ENCODE assay signal across 8 cellular contexts in genomic region chr15:90265271-90266060, GRCh38. TPM values are rescaled to one million over a fixed set of nuclear protein-coding genes. Genes with fewer than 3 reads are reported as not detected.
DNase-seq lines count a peak whose midpoint lies in the region; ATAC-seq, FAIRE-seq and TF ChIP-seq lines count a peak whose summit lies in the region.

A gene with protein sequence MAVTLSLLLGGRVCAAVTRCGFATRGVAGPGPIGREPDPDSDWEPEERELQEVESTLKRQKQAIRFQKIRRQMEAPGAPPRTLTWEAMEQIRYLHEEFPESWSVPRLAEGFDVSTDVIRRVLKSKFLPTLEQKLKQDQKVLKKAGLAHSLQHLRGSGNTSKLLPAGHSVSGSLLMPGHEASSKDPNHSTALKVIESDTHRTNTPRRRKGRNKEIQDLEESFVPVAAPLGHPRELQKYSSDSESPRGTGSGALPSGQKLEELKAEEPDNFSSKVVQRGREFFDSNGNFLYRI (plus strand): TSS chr15:90265672. CDS start chr15:90265713, 41 bp downstream.

- TF ChIP-seq POLR2A in H54 (IDR thresholded peaks at IDR 0.05; ENCODE audit: low read depth, low read length), result peak; percentile 89

- POLR2A ChIA-PET in RWPE1 (lab: Yijun Ruan, JAX; ENCODE audit: low non-redundant PET), result interaction anchor here (0.6 kb wide), 1 partner anchor 26 kb away, joined by 3 read pairs; no protein-coding TSS in a partner anchor
- POLR2A ChIA-PET in naive thymus-derived CD8-positive, alpha-beta T cell (lab: Charles Lee), result interaction anchor here (0.5 to 2.5 kb wide), 11 partner anchors 16 to 634 kb away, joined by 3 to 36 read pairs (median 4); partner anchors contain the start of genes CIB1, GDPGP1, SEMA4B and TTLL13

- CTCF ChIA-PET in RWPE1 (lab: Yijun Ruan, JAX), result no interaction called here

- no peaks in the 10 kb centered on the region for H3K9me3 Mint-ChIP-seq in activated T-helper 17 cell treated with anti-CD3 and anti-CD28 coated beads, Interleukin-2, amount 50 U/mL, for 72 hours
- H3K9me3 Mint-ChIP-seq in naive thymus-derived CD8-positive, alpha-beta T cell, result no peaks in the 10 kb centered on the region
- H3K9me3 Mint-ChIP-seq in stimulated activated naive B cell treated with anti-CD40 and anti-IgM and Interleukin-4, amounts not matched to agents 10 μg/mL and 1 μg/mL and 100 μg/mL, for 72 hours, result no peaks in the 10 kb centered on the region

- H3K4me1 Mint-ChIP-seq in activated T-helper 17 cell treated with anti-CD3 and anti-CD28 coated beads, Interleukin-2, amount 50 U/mL, for 72 hours, result peaks cover 22% of the 10 kb centered on the region
- H3K4me1 Mint-ChIP-seq in naive thymus-derived CD8-positive, alpha-beta T cell, result peaks cover 25 to 56% (median 55%) of the 10 kb centered on the region in 4 donors
- H3K4me1 Mint-ChIP-seq in stimulated activated naive B cell treated with anti-CD40 and anti-IgM and Interleukin-4, amounts not matched to agents 10 μg/mL and 1 μg/mL and 100 μg/mL, for 72 hours, result peaks cover 22 to 49% of the 10 kb centered on the region in 2 donors

- no peak for FAIRE-seq in H54 (lab: Jason Lieb, UNC)

- H3K27ac ChIP-seq in RWPE1, result peak within 1 kb of the TSS; percentile 95

- TF ChIP-seq CTCF in RWPE1 (conservative IDR thresholded peaks at IDR 0.05; ENCODE audit: low read depth) (no peak), fibroblast of mammary gland (conservative IDR thresholded peaks at IDR 0.05; ENCODE audit: control insufficient read depth, insufficient read depth, low read depth, low read length) (no peak)

- peak within 1 kb of the TSS; percentile 92 for H3K4me3 ChIP-seq in fibroblast of mammary gland (ENCODE audit: control insufficient read depth, low read depth, low read length)

- peak; percentile 95 for DNase-seq in ELF-1 (ENCODE audit: low read depth, low spot score)
- peak; percentile 63 for DNase-seq in H54 (ENCODE audit: insufficient read length, low spot score)
- peak; percentile 92 for DNase-seq in LoVo (ENCODE audit: low spot score)
- DNase-seq in RWPE1 (ENCODE audit: low spot score), result peak; percentile 89
- peak; percentile 87 for DNase-seq in fibroblast of mammary gland (ENCODE audit: low read depth)
- peak; percentile 78 to 97 (median 92) for DNase-seq in naive thymus-derived CD8-positive, alpha-beta T cell
- peak; percentile 89 for DNase-seq in stimulated activated naive B cell treated with anti-CD40 and anti-IgM and Interleukin-4, amounts not matched to agents 10 μg/mL and 1 μg/mL and 100 μg/mL, for 72 hours

- H3K27ac Mint-ChIP-seq in activated T-helper 17 cell treated with anti-CD3 and anti-CD28 coated beads, Interleukin-2, amount 50 U/mL, for 72 hours, result peak within 1 kb of the TSS; percentile 98
- peak within 1 kb of the TSS; percentile 96 to 99 (median 99) for H3K27ac Mint-ChIP-seq in naive thymus-derived CD8-positive, alpha-beta T cell
- H3K27ac Mint-ChIP-seq in stimulated activated naive B cell treated with anti-CD40 and anti-IgM and Interleukin-4, amounts not matched to agents 10 μg/mL and 1 μg/mL and 100 μg/mL, for 72 hours, result peak within 1 kb of the TSS; percentile 99

- peak; percentile 89 for ATAC-seq in activated T-helper 17 cell treated with anti-CD3 and anti-CD28 coated beads, Interleukin-2, amount 50 U/mL, for 72 hours (replicated peaks)
- peak; percentile 87 to 89 for ATAC-seq in naive thymus-derived CD8-positive, alpha-beta T cell
- peak; percentile 94 to 96 for ATAC-seq in stimulated activated naive B cell treated with anti-CD40 and anti-IgM and Interleukin-4, amounts not matched to agents 10 μg/mL and 1 μg/mL and 100 μg/mL, for 72 hours (replicated peaks)

- H3K4me3 Mint-ChIP-seq in activated T-helper 17 cell treated with anti-CD3 and anti-CD28 coated beads, Interleukin-2, amount 50 U/mL, for 72 hours, result peak within 1 kb of the TSS; percentile 97
- peak within 1 kb of the TSS; percentile 95 to 98 (median 97) for H3K4me3 Mint-ChIP-seq in naive thymus-derived CD8-positive, alpha-beta T cell
- peak within 1 kb of the TSS; percentile 94 to 99 for H3K4me3 Mint-ChIP-seq in stimulated activated naive B cell treated with anti-CD40 and anti-IgM and Interleukin-4, amounts not matched to agents 10 μg/mL and 1 μg/mL and 100 μg/mL, for 72 hours

- no peaks in the 10 kb centered on the region for H3K27me3 Mint-ChIP-seq in activated T-helper 17 cell treated with anti-CD3 and anti-CD28 coated beads, Interleukin-2, amount 50 U/mL, for 72 hours
- H3K27me3 Mint-ChIP-seq in naive thymus-derived CD8-positive, alpha-beta T cell, result no peaks in the 10 kb centered on the region
- no peaks in the 10 kb centered on the region for H3K27me3 Mint-ChIP-seq in stimulated activated naive B cell treated with anti-CD40 and anti-IgM and Interleukin-4, amounts not matched to agents 10 μg/mL and 1 μg/mL and 100 μg/mL, for 72 hours

- peaks cover 44% of the 10 kb centered on the region for H3K36me3 Mint-ChIP-seq in activated T-helper 17 cell treated with anti-CD3 and anti-CD28 coated beads, Interleukin-2, amount 50 U/mL, for 72 hours (ENCODE audit: low read depth)
- peaks cover 0 to 35% (median 9%) of the 10 kb centered on the region in 3 donors for H3K36me3 Mint-ChIP-seq in naive thymus-derived CD8-positive, alpha-beta T cell
- H3K36me3 Mint-ChIP-seq in stimulated activated naive B cell treated with anti-CD40 and anti-IgM and Interleukin-4, amounts not matched to agents 10 μg/mL and 1 μg/mL and 100 μg/mL, for 72 hours, result peaks cover 20 to 35% of the 10 kb centered on the region in 2 donors

RNA-seq across cellular contexts. Expression of the gene that starts here (rescaled TPM):
- 10 to 100 TPM; 22.4 to 31.1 TPM for total RNA-seq in activated T-helper 17 cell treated with anti-CD3 and anti-CD28 coated beads, Interleukin-2, amount 50 U/mL, for 72 hours
- total RNA-seq in naive thymus-derived CD8-positive, alpha-beta T cell, result 10 to 100 TPM; 47.7 to 53.3 TPM
- 10 to 100 TPM; 25.9 to 42.9 (median 26.5) TPM for polyA plus RNA-seq in naive thymus-derived CD8-positive, alpha-beta T cell

Comparison
In these comparisons a context has a peak if more than half of its experiments do, and no peak if none do; other contexts are left out.
1. Peak in every context shown above with its lines: DNase-seq, ATAC-seq, H3K4me3 ChIP-seq and H3K27ac ChIP-seq.